1 cellular context compared by ENCODE assay signal in the genomic region with DNA sequence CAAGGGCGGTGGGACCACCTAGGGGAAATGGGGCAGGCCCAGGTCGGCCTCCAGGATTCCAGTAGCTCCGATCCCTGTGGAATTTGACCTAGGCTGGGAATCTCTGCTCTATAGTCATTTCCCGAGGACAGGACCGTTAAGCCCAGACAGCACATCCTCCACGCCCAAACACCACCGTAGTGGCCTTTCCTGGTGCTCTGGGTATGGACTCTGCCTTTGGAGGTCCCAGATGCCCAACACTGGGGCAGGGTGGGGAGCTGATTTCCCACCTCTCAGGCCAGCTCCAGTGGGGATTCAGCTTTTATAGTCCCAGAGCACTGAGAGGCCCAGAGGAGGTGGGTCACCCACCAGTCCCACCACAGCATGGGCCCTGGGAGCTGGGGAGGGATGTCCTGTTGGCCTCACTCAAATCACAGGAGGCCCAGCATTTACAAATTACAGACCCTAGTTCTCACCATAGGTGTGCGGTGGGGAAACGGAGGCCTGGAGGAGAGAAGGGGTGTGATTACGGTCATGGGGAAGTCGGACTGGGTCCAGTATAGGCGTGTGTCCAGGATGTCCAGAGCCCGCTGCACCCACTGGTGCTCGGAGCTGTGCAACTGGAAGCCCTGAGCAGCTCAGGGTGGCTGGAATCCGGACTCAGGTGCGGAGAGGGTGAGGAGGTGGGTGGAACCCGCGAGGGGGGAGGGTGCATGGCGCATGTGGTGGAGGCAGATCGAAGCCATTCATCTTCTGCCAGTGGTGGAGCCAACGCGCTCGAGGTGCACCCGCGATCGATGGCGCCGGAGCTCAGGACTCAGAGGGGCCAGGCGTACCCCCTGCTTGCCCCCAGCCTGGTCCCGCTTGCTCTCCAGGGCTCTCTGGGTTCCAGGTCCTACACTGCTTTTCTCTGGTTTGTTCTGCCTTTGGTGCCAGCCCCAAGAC.
TF ChIP-seq lines count a peak whose summit lies in the region.

No MANE protein-coding gene starts in this region.

TF ChIP-seq in GM23338, 12 proteins besides CTCF, POLR2A, EP300 and RAD21 (continued from another document):
- TF ChIP-seq, protein P1, sequence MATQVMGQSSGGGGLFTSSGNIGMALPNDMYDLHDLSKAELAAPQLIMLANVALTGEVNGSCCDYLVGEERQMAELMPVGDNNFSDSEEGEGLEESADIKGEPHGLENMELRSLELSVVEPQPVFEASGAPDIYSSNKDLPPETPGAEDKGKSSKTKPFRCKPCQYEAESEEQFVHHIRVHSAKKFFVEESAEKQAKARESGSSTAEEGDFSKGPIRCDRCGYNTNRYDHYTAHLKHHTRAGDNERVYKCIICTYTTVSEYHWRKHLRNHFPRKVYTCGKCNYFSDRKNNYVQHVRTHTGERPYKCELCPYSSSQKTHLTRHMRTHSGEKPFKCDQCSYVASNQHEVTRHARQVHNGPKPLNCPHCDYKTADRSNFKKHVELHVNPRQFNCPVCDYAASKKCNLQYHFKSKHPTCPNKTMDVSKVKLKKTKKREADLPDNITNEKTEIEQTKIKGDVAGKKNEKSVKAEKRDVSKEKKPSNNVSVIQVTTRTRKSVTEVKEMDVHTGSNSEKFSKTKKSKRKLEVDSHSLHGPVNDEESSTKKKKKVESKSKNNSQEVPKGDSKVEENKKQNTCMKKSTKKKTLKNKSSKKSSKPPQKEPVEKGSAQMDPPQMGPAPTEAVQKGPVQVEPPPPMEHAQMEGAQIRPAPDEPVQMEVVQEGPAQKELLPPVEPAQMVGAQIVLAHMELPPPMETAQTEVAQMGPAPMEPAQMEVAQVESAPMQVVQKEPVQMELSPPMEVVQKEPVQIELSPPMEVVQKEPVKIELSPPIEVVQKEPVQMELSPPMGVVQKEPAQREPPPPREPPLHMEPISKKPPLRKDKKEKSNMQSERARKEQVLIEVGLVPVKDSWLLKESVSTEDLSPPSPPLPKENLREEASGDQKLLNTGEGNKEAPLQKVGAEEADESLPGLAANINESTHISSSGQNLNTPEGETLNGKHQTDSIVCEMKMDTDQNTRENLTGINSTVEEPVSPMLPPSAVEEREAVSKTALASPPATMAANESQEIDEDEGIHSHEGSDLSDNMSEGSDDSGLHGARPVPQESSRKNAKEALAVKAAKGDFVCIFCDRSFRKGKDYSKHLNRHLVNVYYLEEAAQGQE (IDR thresholded peaks at IDR 0.05; ENCODE audit: unreplicated experiment), result no peak
- no peak for TF ChIP-seq POLR2AphosphoS5 (IDR thresholded peaks at IDR 0.05; ENCODE audit: low read depth)
- TF ChIP-seq, protein P2, sequence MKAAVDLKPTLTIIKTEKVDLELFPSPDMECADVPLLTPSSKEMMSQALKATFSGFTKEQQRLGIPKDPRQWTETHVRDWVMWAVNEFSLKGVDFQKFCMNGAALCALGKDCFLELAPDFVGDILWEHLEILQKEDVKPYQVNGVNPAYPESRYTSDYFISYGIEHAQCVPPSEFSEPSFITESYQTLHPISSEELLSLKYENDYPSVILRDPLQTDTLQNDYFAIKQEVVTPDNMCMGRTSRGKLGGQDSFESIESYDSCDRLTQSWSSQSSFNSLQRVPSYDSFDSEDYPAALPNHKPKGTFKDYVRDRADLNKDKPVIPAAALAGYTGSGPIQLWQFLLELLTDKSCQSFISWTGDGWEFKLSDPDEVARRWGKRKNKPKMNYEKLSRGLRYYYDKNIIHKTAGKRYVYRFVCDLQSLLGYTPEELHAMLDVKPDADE (IDR thresholded peaks at IDR 0.05), result no peak
TF ChIP-seq in GM23338: peak in this region for 1.
